24 cellular contexts compared by ENCODE assay signal in genomic region chr1:2564815-2565415, GRCh38. TPM values are rescaled to one million over a fixed set of nuclear protein-coding genes. Genes with fewer than 3 reads are reported as not detected.
A peak's percentile ranks its signal among the peaks of the same experiment; 100 is the strongest.
DNase-seq lines count a peak whose midpoint lies in the region; ATAC-seq and TF ChIP-seq lines count a peak whose summit lies in the region.
"Had no signal": no experiment of that assay in that cellular context is flagged by ENCODE, and none has a peak within 500 bp of the region (broad histone marks: within the 10 kb centered on the region; RNA-seq: fewer than 3 reads in every experiment).

No MANE protein-coding gene starts in this region.

- H3K27ac Mint-ChIP-seq in CD4-positive, CD25-positive, alpha-beta regulatory T cell = peak overlapping the region in 2 of 3 donors; percentile 71 to 77
- peak overlapping the region; percentile 25 for H3K27ac Mint-ChIP-seq in central memory CD8-positive, alpha-beta T cell (ENCODE audit: low read depth)
- H3K27ac Mint-ChIP-seq in nephron = peak overlapping the region in 2 of 3 experiments; percentile 26 to 61
- H3K27ac Mint-ChIP-seq: H9 had no signal

- H3K36me3 ChIP-seq in CD4-positive, CD25-positive, alpha-beta regulatory T cell (ENCODE audit: control insufficient read depth, insufficient read depth, low read length) = peaks cover 26% of the 10 kb centered on the region
- peaks cover 26 to 34% of the 10 kb centered on the region in 2 experiments for H3K36me3 ChIP-seq in mesenchymal stem cell (ENCODE audit: control insufficient read depth in 1 of 2, insufficient read depth in 2 of 2, low read depth in 1 of 2, low read length in 2 of 2)
- H3K36me3 ChIP-seq: SJSA1 had no signal

- peaks cover 4% of the 10 kb centered on the region for H3K36me3 Mint-ChIP-seq in CD4-positive, CD25-positive, alpha-beta regulatory T cell
- peaks cover 2% of the 10 kb centered on the region for H3K36me3 Mint-ChIP-seq in central memory CD8-positive, alpha-beta T cell (ENCODE audit: insufficient read depth)
- no peaks in the 10 kb centered on the region for H3K36me3 Mint-ChIP-seq in nephron (ENCODE audit: low read depth)

- H3K23ac ChIP-seq in mesenchymal stem cell (ENCODE audit: low read length in 2 of 2) = no peak overlapping the region

- peak; percentile 3 for TF ChIP-seq POLR2A in GM18526 (IDR thresholded peaks at IDR 0.05; ENCODE audit: extremely low read depth, insufficient read length)

- H2BK12ac ChIP-seq in mesenchymal stem cell (ENCODE audit: low read length in 2 of 2) = no peak overlapping the region

- ATAC-seq in CD4-positive, CD25-positive, alpha-beta regulatory T cell (ENCODE audit: low read depth in 2 of 2) = no peak
- no peak for ATAC-seq in central memory CD8-positive, alpha-beta T cell (replicated peaks; ENCODE audit: extremely low read depth, poor library complexity, severe bottlenecking)
- ATAC-seq: foreskin keratinocyte, upper lobe of right lung had no signal

- H2AFZ ChIP-seq in mesenchymal stem cell (ENCODE audit: low read depth, low read length) = no peak overlapping the region

- no peak overlapping the region for H3K9ac ChIP-seq in mesenchymal stem cell (ENCODE audit: low read length)

- H3K4me1 Mint-ChIP-seq in CD4-positive, CD25-positive, alpha-beta regulatory T cell = peaks cover 0 to 11% (median 1%) of the 10 kb centered on the region in 4 donors
- no peaks in the 10 kb centered on the region for H3K4me1 Mint-ChIP-seq in central memory CD8-positive, alpha-beta T cell
- no peaks in the 10 kb centered on the region for H3K4me1 Mint-ChIP-seq in nephron

- WGBS in mesenchymal stem cell = 82% methylated on average over 15 of the region's 15 CpGs

- H3K4me3 Mint-ChIP-seq in CD4-positive, CD25-positive, alpha-beta regulatory T cell = no peak overlapping the region
- H3K4me3 Mint-ChIP-seq in central memory CD8-positive, alpha-beta T cell = no peak overlapping the region
- H3K4me3 Mint-ChIP-seq in nephron = peak overlapping the region in 1 of 3 experiments; percentile 36
- H3K4me3 Mint-ChIP-seq: CD8-positive, alpha-beta memory T cell; H9 had no signal

- H4K8ac ChIP-seq in mesenchymal stem cell (ENCODE audit: low read length) = no peak overlapping the region

- no peaks in the 10 kb centered on the region for H3K27me3 ChIP-seq in CD4-positive, CD25-positive, alpha-beta regulatory T cell (ENCODE audit: control insufficient read depth, insufficient read depth, low read length)
- H3K27me3 ChIP-seq in mesenchymal stem cell (ENCODE audit: control insufficient read depth in 1 of 2, insufficient read depth in 1 of 2, low read length in 2 of 2) = peaks cover 0 to 29% of the 10 kb centered on the region in 2 experiments
- H3K27me3 ChIP-seq: SJSA1, upper lobe of right lung had no signal

- no peak overlapping the region for H3K4ac ChIP-seq in mesenchymal stem cell (ENCODE audit: low read depth in 1 of 2, low read length in 2 of 2)

- H3K4me1 ChIP-seq in CD4-positive, CD25-positive, alpha-beta regulatory T cell (ENCODE audit: control insufficient read depth, insufficient read depth, low read length, poor library complexity, severe bottlenecking) = peaks cover 6% of the 10 kb centered on the region
- peaks cover 9% of the 10 kb centered on the region for H3K4me1 ChIP-seq in mesenchymal stem cell (ENCODE audit: control insufficient read depth, insufficient read depth, low read depth, low read length)
- H3K4me1 ChIP-seq: foreskin keratinocyte, upper lobe of right lung had no signal

- no peak overlapping the region for H2BK5ac ChIP-seq in mesenchymal stem cell (ENCODE audit: low read depth, low read length, poor library complexity, severe bottlenecking)

- no peak for DNase-seq in CD4-positive, CD25-positive, alpha-beta regulatory T cell
- no peak for DNase-seq in central memory CD8-positive, alpha-beta T cell (ENCODE audit: low spot score in 2 of 2)
- DNase-seq in effector CD4-positive, alpha-beta T cell = no peak
- no peak for DNase-seq in stimulated activated CD4-positive, alpha-beta T cell treated with anti-CD3 and anti-CD28 coated beads, Interleukin-15, amount 100 ng/mL, for 24 hours
- no peak for DNase-seq in nucleus accumbens (lab: John Stamatoyannopoulos, UW)
- no peak for DNase-seq in mesenchymal stem cell
- DNase-seq: activated CD4-positive, alpha-beta T cell treated with anti-CD3 and anti-CD28 coated beads, Interleukin-2, amount 50 U/mL, for 48 hours; activated gamma-delta T cell; amniotic stem cell; CD8-positive, alpha-beta memory T cell; DMS79 treated with DMSO at 0.1 percent for 48 hours; foreskin keratinocyte; H9; hippocampal formation; Kasumi-1; NCI-H1092 treated with DMSO at 0.1 percent for 48 hours; NCI-H82; stomach; upper lobe of right lung had no signal

- H3K9me3 Mint-ChIP-seq in CD4-positive, CD25-positive, alpha-beta regulatory T cell = no peaks in the 10 kb centered on the region
- H3K9me3 Mint-ChIP-seq in central memory CD8-positive, alpha-beta T cell = no peaks in the 10 kb centered on the region
- no peaks in the 10 kb centered on the region for H3K9me3 Mint-ChIP-seq in nephron
- H3K9me3 Mint-ChIP-seq: CD8-positive, alpha-beta memory T cell; H9 had no signal

- no peak overlapping the region for H3K18ac ChIP-seq in mesenchymal stem cell (ENCODE audit: low read depth in 1 of 2, low read length in 2 of 2)

- no peak overlapping the region for H2BK15ac ChIP-seq in mesenchymal stem cell (ENCODE audit: low read depth, poor library complexity, severe bottlenecking)

- no peak for TF ChIP-seq CTCF in nephron (IDR thresholded peaks at IDR 0.05; ENCODE audit: unreplicated experiment in 3 of 3)

- H3K79me1 ChIP-seq in mesenchymal stem cell (replicated peaks; ENCODE audit: low read length, poor library complexity, severe bottlenecking) = no peaks in the 10 kb centered on the region

- H3K14ac ChIP-seq in mesenchymal stem cell (ENCODE audit: low read length in 2 of 2) = no peak overlapping the region

- no peaks in the 10 kb centered on the region for H3K27me3 Mint-ChIP-seq in CD4-positive, CD25-positive, alpha-beta regulatory T cell
- no peaks in the 10 kb centered on the region for H3K27me3 Mint-ChIP-seq in central memory CD8-positive, alpha-beta T cell
- peaks cover 12% of the 10 kb centered on the region for H3K27me3 Mint-ChIP-seq in nephron (ENCODE audit: low read depth)

- no peak overlapping the region for H2AK5ac ChIP-seq in mesenchymal stem cell (ENCODE audit: low read length, severe bottlenecking)

- no peak overlapping the region for H2BK120ac ChIP-seq in mesenchymal stem cell (ENCODE audit: low read depth, low read length)

- no peaks in the 10 kb centered on the region for H3K9me3 ChIP-seq in CD4-positive, CD25-positive, alpha-beta regulatory T cell (ENCODE audit: control insufficient read depth in 2 of 2, low read length in 2 of 2)
- H3K9me3 ChIP-seq in mesenchymal stem cell (ENCODE audit: control insufficient read depth, low read length) = no peaks in the 10 kb centered on the region
- H3K9me3 ChIP-seq: Peyer's patch, SJSA1, stomach, upper lobe of right lung had no signal

- H4K91ac ChIP-seq in mesenchymal stem cell (ENCODE audit: low read length) = no peak overlapping the region

- H3K4me2 ChIP-seq in mesenchymal stem cell (ENCODE audit: low read length, poor library complexity, severe bottlenecking) = no peak overlapping the region

- no peak overlapping the region for H3K4me3 ChIP-seq in CD4-positive, CD25-positive, alpha-beta regulatory T cell (ENCODE audit: low read depth, low read length)
- H3K4me3 ChIP-seq in mesenchymal stem cell (ENCODE audit: insufficient read depth in 1 of 2, low read depth in 1 of 2, low read length in 2 of 2) = no peak overlapping the region
- H3K4me3 ChIP-seq: Peyer's patch, SJSA1, stomach, upper lobe of right lung had no signal

- no peak overlapping the region for H3K27ac ChIP-seq in CD4-positive, CD25-positive, alpha-beta regulatory T cell (ENCODE audit: insufficient read depth, low read length, poor library complexity, severe bottlenecking)
- H3K27ac ChIP-seq in mesenchymal stem cell (ENCODE audit: low read length, poor library complexity, severe bottlenecking) = no peak overlapping the region
- H3K27ac ChIP-seq: foreskin keratinocyte, Peyer's patch, SJSA1, stomach, upper lobe of right lung had no signal

RNA-seq across cellular contexts. Expression of gene TNFRSF14, which starts 8.7 kb away (rescaled TPM):
- 235 TPM for total RNA-seq in CD4-positive, CD25-positive, alpha-beta regulatory T cell
- 10 to 100 TPM; 57.3 to 75.8 (median 73.8) TPM for polyA plus RNA-seq in CD4-positive, CD25-positive, alpha-beta regulatory T cell
- 0.73 TPM for polyA plus RNA-seq in mesenchymal stem cell (2013, experiment 1 of 2)
- 0.89 TPM for polyA plus RNA-seq in mesenchymal stem cell (2013, experiment 2 of 2)

RNA-seq across cellular contexts. Expression of gene PRXL2B, which starts 21.7 kb away (rescaled TPM):
- total RNA-seq in CD4-positive, CD25-positive, alpha-beta regulatory T cell = 24.5 TPM
- polyA plus RNA-seq in CD4-positive, CD25-positive, alpha-beta regulatory T cell = 10 to 100 TPM; 24.7 to 31.1 (median 27.2) TPM
- polyA plus RNA-seq in mesenchymal stem cell (2013, experiment 1 of 2) = 17.2 TPM
- polyA plus RNA-seq in mesenchymal stem cell (2013, experiment 2 of 2) = 17.2 TPM

RNA-seq across cellular contexts. Expression of gene HES5, which starts 34.9 kb away (rescaled TPM):
- not detected for total RNA-seq in CD4-positive, CD25-positive, alpha-beta regulatory T cell
- not detected for polyA plus RNA-seq in CD4-positive, CD25-positive, alpha-beta regulatory T cell
- polyA plus RNA-seq in mesenchymal stem cell (2013, experiment 1 of 2) = not detected
- polyA plus RNA-seq in mesenchymal stem cell (2013, experiment 2 of 2) = not detected
- total RNA-seq: CD8-positive, alpha-beta memory T cell; epithelial cell of proximal tubule; H9; SJSA1 had no signal
- polyA plus RNA-seq: CD8-positive, alpha-beta memory T cell had no signal

RNA-seq across cellular contexts. Expression of gene PANK4, which starts 38.5 kb away (rescaled TPM):
- total RNA-seq in CD4-positive, CD25-positive, alpha-beta regulatory T cell = 66.6 TPM
- 10 to 100 TPM; 16.8 to 23.7 (median 17.3) TPM for polyA plus RNA-seq in CD4-positive, CD25-positive, alpha-beta regulatory T cell
- 10.2 TPM for polyA plus RNA-seq in mesenchymal stem cell (2013, experiment 1 of 2)
- 9.9 TPM for polyA plus RNA-seq in mesenchymal stem cell (2013, experiment 2 of 2)
